In genomic region chr9:105413486-105414068, GRCh38 we compare ENCODE assay signal across 8 cellular contexts. TPM values are rescaled to one million over a fixed set of nuclear protein-coding genes. Genes with fewer than 3 reads are reported as not detected.
DNase-seq lines count a peak whose midpoint lies in the region; ATAC-seq and TF ChIP-seq lines count a peak whose summit lies in the region.

No MANE protein-coding gene starts in this region.

- peaks cover 21% of the 10 kb centered on the region for H3K9me3 Mint-ChIP-seq in progenitor cell of endocrine pancreas (ENCODE audit: low read depth)

- no peak overlapping the region for H3K27ac ChIP-seq in spleen

- DNase-seq in G401 (ENCODE audit: low spot score) (peak; percentile 32), NCI-H524 treated with DMSO at 0.1 percent for 48 hours (lab: John Stamatoyannopoulos, UW) (peak; percentile 64), dermis blood vessel endothelial cell (peak; percentile 48), progenitor cell of endocrine pancreas (ENCODE audit: low spot score, unreplicated experiment) (no peak), spleen (no peak)
- DNase-seq in stimulated activated CD4-positive, alpha-beta T cell treated with anti-CD3 and anti-CD28 coated beads, Interleukin-4, amount 100 ng/mL, for 4 hours: no peak

- no peaks in the 10 kb centered on the region for H3K27me3 ChIP-seq in spleen (replicated peaks in 1 of 7)

- intact Hi-C loops in spleen (cut with DNase I; ENCODE audit: low total_unique reads): loop anchor here (5.0 kb wide), 1 partner anchor 251 kb away; no protein-coding TSS in a partner anchor

- WGBS in spleen, 5 donors: 59 to 80% (median 71%) methylated on average over 3 of the region's 3 CpGs

- no peaks in the 10 kb centered on the region for H3K36me3 ChIP-seq in spleen

- peak; percentile 45 for TF ChIP-seq CTCF in progenitor cell of endocrine pancreas (IDR thresholded peaks at IDR 0.05; ENCODE audit: unreplicated experiment)
- TF ChIP-seq CTCF in spleen (IDR thresholded peaks at IDR 0.05 in 8 of 11, conservative IDR thresholded peaks at IDR 0.05 in 3 of 11): no peak

- H3K27ac Mint-ChIP-seq in progenitor cell of endocrine pancreas: no peak overlapping the region

- H3K4me1 Mint-ChIP-seq in progenitor cell of endocrine pancreas (ENCODE audit: low read depth): peaks cover 17% of the 10 kb centered on the region

- no peak overlapping the region for H3K4me3 Mint-ChIP-seq in progenitor cell of endocrine pancreas (ENCODE audit: low read depth)

- ATAC-seq in HG03469 (IDR thresholded peaks at IDR 0.05; ENCODE audit: unreplicated experiment) (no peak), GM21367 (IDR thresholded peaks at IDR 0.05; ENCODE audit: unreplicated experiment) (no peak)

- H3K36me3 Mint-ChIP-seq in progenitor cell of endocrine pancreas (ENCODE audit: insufficient read depth): no peaks in the 10 kb centered on the region

- peaks cover 0 to 6% (median 5%) of the 10 kb centered on the region in 6 donors for H3K4me1 ChIP-seq in spleen

- no peaks in the 10 kb centered on the region for H3K27me3 Mint-ChIP-seq in progenitor cell of endocrine pancreas

- no peak for TF ChIP-seq POLR2A in spleen (IDR thresholded peaks at IDR 0.05)

- H3K4me3 ChIP-seq in spleen: no peak overlapping the region

- peaks cover 0 to 30% (median 17%) of the 10 kb centered on the region in 8 donors for H3K9me3 ChIP-seq in spleen

- in situ Hi-C loops in G401 (cut with HindIII; ENCODE audit: low sequenced_read_pairs): no loop called here

RNA-seq across cellular contexts. Expression of gene FSD1L, which starts 34.3 kb away (rescaled TPM):
- total RNA-seq in G401 (2014; rRNA removed; shearing (Covaris generic)): 1.1 and 22.1 TPM in 2 replicates
- total RNA-seq in dermis blood vessel endothelial cell (3.1 and 4.4 TPM in 2 replicates), progenitor cell of endocrine pancreas (27.6 and 29.5 TPM in 2 replicates), spleen (1 to 10 TPM; 3.0 to 5.8 (median 5.1) TPM)
- under 1 TPM; 0.70 to 0.90 (median 0.74) TPM for polyA plus RNA-seq in spleen

Comparison
In these comparisons a context has a peak if more than half of its experiments do, and no peak if none do; other contexts are left out.
1. DNase-seq: peak in G401 (single experiment), NCI-H524 treated with DMSO at 0.1 percent for 48 hours (single experiment) and dermis blood vessel endothelial cell (single experiment); none in progenitor cell of endocrine pancreas (single experiment), stimulated activated CD4-positive, alpha-beta T cell treated with anti-CD3 and anti-CD28 coated beads, Interleukin-4, amount 100 ng/mL, for 4 hours (0 of 2) and spleen (single experiment).